17 cellular contexts compared by ENCODE assay signal in the genomic region with DNA sequence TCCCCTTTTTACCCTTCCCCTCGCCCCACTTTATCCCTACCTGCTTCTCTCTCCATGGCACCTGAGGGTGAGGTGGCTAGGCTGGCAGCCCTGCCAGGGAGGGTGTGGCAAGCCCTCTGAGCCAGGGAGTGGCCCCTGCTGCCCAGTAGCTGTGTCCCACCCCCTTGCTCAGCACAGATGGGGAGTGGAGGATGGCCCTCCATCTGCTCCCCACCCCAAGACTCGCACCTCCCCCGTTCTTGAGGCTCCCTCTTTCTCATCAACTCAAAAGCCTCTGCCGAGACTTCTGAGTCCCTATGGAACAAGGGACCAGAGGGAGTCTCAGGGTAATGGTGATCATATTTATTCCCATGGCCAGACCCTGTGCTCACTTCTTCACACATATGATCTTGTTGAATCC. TPM values are rescaled to one million over a fixed set of nuclear protein-coding genes. Genes with fewer than 3 reads are reported as not detected.
A peak's percentile ranks its signal among the peaks of the same experiment; 100 is the strongest.
DNase-seq lines count a peak whose midpoint lies in the region; ATAC-seq and TF ChIP-seq lines count a peak whose summit lies in the region.
"Had no signal": no experiment of that assay in that cellular context is flagged by ENCODE, and none has a peak within 500 bp of the region (broad histone marks: within the 10 kb centered on the region; RNA-seq: fewer than 3 reads in every experiment).

No MANE protein-coding gene starts in this region.

- CTCF ChIA-PET in Caco-2 (lab: Charles Lee) = no interaction called here
- CTCF ChIA-PET in WTC11 (lab: Charles Lee) = interaction anchor here (2.3 kb wide), 1 partner anchor 19 kb away, joined by 8 read pairs; no protein-coding TSS in a partner anchor

- no TSS peak for BruUV-seq in Caco-2 (replicated peaks; lab: Mats Ljungman, UMichigan)

- H3K4me1 Mint-ChIP-seq in Caco-2 (ENCODE audit: low read depth, unreplicated experiment) (peaks cover 22% of the 10 kb centered on the region), WTC11 (peaks cover 26% of the 10 kb centered on the region), glutamatergic neuron (ENCODE audit: low read depth, unreplicated experiment) (peaks cover 21% of the 10 kb centered on the region)

- peaks cover 15% of the 10 kb centered on the region for H3K4me1 ChIP-seq in Caco-2

- H3K27me3 Mint-ChIP-seq in Caco-2 (ENCODE audit: insufficient read depth, unreplicated experiment) (peaks cover 6% of the 10 kb centered on the region), WTC11 (ENCODE audit: low read depth) (peaks cover 39% of the 10 kb centered on the region), glutamatergic neuron (ENCODE audit: unreplicated experiment) (peaks cover 27% of the 10 kb centered on the region)

- H3K36me3 Mint-ChIP-seq in Caco-2 (ENCODE audit: insufficient read depth, unreplicated experiment) (peaks cover 24% of the 10 kb centered on the region), WTC11 (no peaks in the 10 kb centered on the region), glutamatergic neuron (ENCODE audit: unreplicated experiment) (no peaks in the 10 kb centered on the region)

- no peaks in the 10 kb centered on the region for H3K36me3 ChIP-seq in Caco-2 (ENCODE audit: control insufficient read depth, insufficient read depth, low read length)

- H3K27ac Mint-ChIP-seq in Caco-2 (ENCODE audit: unreplicated experiment) (no peak overlapping the region), WTC11 (no peak overlapping the region), glutamatergic neuron (ENCODE audit: unreplicated experiment) (no peak overlapping the region)

- TF ChIP-seq CTCF in Caco-2 (IDR thresholded peaks at IDR 0.05; ENCODE audit: insufficient read depth in 1 of 2, low read depth in 1 of 2, low read length in 1 of 2, severe bottlenecking in 1 of 2, unreplicated experiment in 1 of 2) (no peak), WTC11 (IDR thresholded peaks at IDR 0.05) (no peak), glutamatergic neuron (IDR thresholded peaks at IDR 0.05; ENCODE audit: partially characterized antibody, unreplicated experiment) (no peak), retinal pigment epithelial cell (conservative IDR thresholded peaks at IDR 0.05; ENCODE audit: low read depth, low read length) (no peak)

- H3K9me3 ChIP-seq in Caco-2 = no peaks in the 10 kb centered on the region

- no peaks in the 10 kb centered on the region; the same call in 1 of the 2 replicates for H3K27me3 ChIP-seq in Caco-2 (replicated peaks; ENCODE audit: control insufficient read depth, insufficient read depth, low read length)

- H3K4me3 Mint-ChIP-seq in Caco-2 (ENCODE audit: unreplicated experiment) (peak overlapping the region; percentile 41), WTC11 (peak overlapping the region; percentile 37; the same call in 1 of the 2 replicates), glutamatergic neuron (ENCODE audit: unreplicated experiment) (peak overlapping the region; percentile 55)

- ATAC-seq in WTC11 = no peak
- ATAC-seq: Panc1, Right ventricle myocardium inferior had no signal

- H3K9me3 Mint-ChIP-seq in Caco-2 (ENCODE audit: unreplicated experiment) = no peaks in the 10 kb centered on the region
- no peaks in the 10 kb centered on the region for H3K9me3 Mint-ChIP-seq in WTC11
- H3K9me3 Mint-ChIP-seq in glutamatergic neuron (ENCODE audit: unreplicated experiment) = peaks cover 24% of the 10 kb centered on the region
- H3K9me3 Mint-ChIP-seq: CD4-positive, alpha-beta memory T cell; IgD-negative memory B cell had no signal

- intact Hi-C loops in Caco-2 (cut with micrococcal nuclease; ENCODE audit: unreplicated experiment) = no loop called here

- peak in 1 of 2 experiments; percentile 32 for DNase-seq in Caco-2
- DNase-seq in WTC11 (ENCODE audit: low spot score) = no peak
- DNase-seq in glutamatergic neuron = no peak
- no peak for DNase-seq in retinal pigment epithelial cell (ENCODE audit: low read depth)
- no peak for DNase-seq in NCI-H2029 treated with DMSO at 0.1 percent for 48 hours (lab: John Stamatoyannopoulos, UW)
- DNase-seq in activated effector memory CD4-positive, alpha-beta T cell treated with Interleukin-2 at 50 U/mL for 16 hours = no peak
- no peak for DNase-seq in stimulated activated CD4-positive, alpha-beta T cell treated with anti-CD3 and anti-CD28 coated beads, Interleukin-2, amount 100 ng/mL, for 24 hours
- DNase-seq: AML-193; CD4-positive, alpha-beta memory T cell; DMS79 treated with DMSO at 0.1 percent for 48 hours; HCEC 1CT; NCI-H2029; NCI-H510A treated with DMSO at 0.1 percent for 48 hours had no signal

- H3K4me3 ChIP-seq in Caco-2 (ENCODE audit: low read depth, low read length) (no peak overlapping the region), retinal pigment epithelial cell (ENCODE audit: low read length) (peak overlapping the region; percentile 87)

- POLR2A ChIA-PET in Caco-2 (lab: Charles Lee) (no interaction called here), WTC11 (lab: Charles Lee) (no interaction called here)

TF ChIP-seq in WTC11, 78 proteins besides CTCF, POLR2A, EP300 and RAD21:
- TF ChIP-seq, protein P1, sequence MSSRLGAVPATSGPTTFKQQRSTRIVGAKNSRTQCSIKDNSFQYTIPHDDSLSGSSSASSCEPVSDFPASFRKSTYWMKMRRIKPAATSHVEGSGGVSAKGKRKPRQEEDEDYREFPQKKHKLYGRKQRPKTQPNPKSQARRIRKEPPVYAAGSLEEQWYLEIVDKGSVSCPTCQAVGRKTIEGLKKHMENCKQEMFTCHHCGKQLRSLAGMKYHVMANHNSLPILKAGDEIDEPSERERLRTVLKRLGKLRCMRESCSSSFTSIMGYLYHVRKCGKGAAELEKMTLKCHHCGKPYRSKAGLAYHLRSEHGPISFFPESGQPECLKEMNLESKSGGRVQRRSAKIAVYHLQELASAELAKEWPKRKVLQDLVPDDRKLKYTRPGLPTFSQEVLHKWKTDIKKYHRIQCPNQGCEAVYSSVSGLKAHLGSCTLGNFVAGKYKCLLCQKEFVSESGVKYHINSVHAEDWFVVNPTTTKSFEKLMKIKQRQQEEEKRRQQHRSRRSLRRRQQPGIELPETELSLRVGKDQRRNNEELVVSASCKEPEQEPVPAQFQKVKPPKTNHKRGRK (CRISPR knock-in tag; IDR thresholded peaks at IDR 0.05; ENCODE audit: borderline replicate concordance) = no peak
- TF ChIP-seq SMAD4 (CRISPR knock-in tag; IDR thresholded peaks at IDR 0.05) = no peak
- no peak for TF ChIP-seq SOX15 (CRISPR knock-in tag; IDR thresholded peaks at IDR 0.05)
- TF ChIP-seq CBFB (CRISPR knock-in tag; IDR thresholded peaks at IDR 0.05; ENCODE audit: low read depth) = no peak
- no peak for TF ChIP-seq ATF1 (CRISPR knock-in tag; IDR thresholded peaks at IDR 0.05)
- TF ChIP-seq GABPB1 (CRISPR knock-in tag; IDR thresholded peaks at IDR 0.05) = no peak
- TF ChIP-seq NFATC4 (CRISPR knock-in tag; IDR thresholded peaks at IDR 0.05) = no peak
- no peak for TF ChIP-seq NR3C1 (CRISPR knock-in tag; conservative IDR thresholded peaks at IDR 0.05; ENCODE audit: low read depth)
- no peak for TF ChIP-seq NFE2L1 (CRISPR knock-in tag; IDR thresholded peaks at IDR 0.05)
- TF ChIP-seq, protein P2, sequence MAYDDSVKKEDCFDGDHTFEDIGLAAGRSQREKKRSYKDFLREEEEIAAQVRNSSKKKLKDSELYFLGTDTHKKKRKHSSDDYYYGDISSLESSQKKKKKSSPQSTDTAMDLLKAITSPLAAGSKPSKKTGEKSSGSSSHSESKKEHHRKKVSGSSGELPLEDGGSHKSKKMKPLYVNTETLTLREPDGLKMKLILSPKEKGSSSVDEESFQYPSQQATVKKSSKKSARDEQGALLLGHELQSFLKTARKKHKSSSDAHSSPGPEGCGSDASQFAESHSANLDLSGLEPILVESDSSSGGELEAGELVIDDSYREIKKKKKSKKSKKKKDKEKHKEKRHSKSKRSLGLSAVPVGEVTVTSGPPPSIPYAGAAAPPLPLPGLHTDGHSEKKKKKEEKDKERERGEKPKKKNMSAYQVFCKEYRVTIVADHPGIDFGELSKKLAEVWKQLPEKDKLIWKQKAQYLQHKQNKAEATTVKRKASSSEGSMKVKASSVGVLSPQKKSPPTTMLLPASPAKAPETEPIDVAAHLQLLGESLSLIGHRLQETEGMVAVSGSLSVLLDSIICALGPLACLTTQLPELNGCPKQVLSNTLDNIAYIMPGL (CRISPR knock-in tag; IDR thresholded peaks at IDR 0.05) = no peak
- TF ChIP-seq TCF7 (CRISPR knock-in tag; IDR thresholded peaks at IDR 0.05; ENCODE audit: low read depth) = no peak
- TF ChIP-seq GRHL2 (CRISPR knock-in tag; IDR thresholded peaks at IDR 0.05; ENCODE audit: insufficient replicate concordance, severe bottlenecking) = no peak

RNA-seq across cellular contexts. Expression of a gene that starts 1.7 kb away (rescaled TPM):
- total RNA-seq in Caco-2 (2022) (0.68 and 0.88 TPM in 2 replicates), WTC11 (2021) (2.2 to 2.3 TPM (median 2.3 TPM) in 3 replicates), glutamatergic neuron (ENCODE audit: unreplicated experiment) (19.2 TPM)
- total RNA-seq: CD4-positive, alpha-beta memory T cell had no signal

RNA-seq across cellular contexts. Expression of a gene that starts 4.4 kb away (rescaled TPM):
- 140 and 159 TPM in 2 replicates for total RNA-seq in Caco-2 (2022)
- total RNA-seq in WTC11 (2021) = 86.0 to 86.9 TPM (median 86.4 TPM) in 3 replicates
- 115 TPM for total RNA-seq in glutamatergic neuron (ENCODE audit: unreplicated experiment)

RNA-seq across cellular contexts. Expression of a gene that starts 15.4 kb away (rescaled TPM):
- total RNA-seq in Caco-2 (2022) (4.9 and 6.1 TPM in 2 replicates), WTC11 (2021) (12.2 to 12.9 TPM (median 12.2 TPM) in 3 replicates), glutamatergic neuron (ENCODE audit: unreplicated experiment) (61.3 TPM)
- total RNA-seq: Right ventricle myocardium inferior had no signal

RNA-seq across cellular contexts. Expression of a gene that starts 23.5 kb away (rescaled TPM):
- total RNA-seq in Caco-2 (2022) = 0.27 TPM in 1 of 2 replicates, not detected in the other
- total RNA-seq in WTC11 (2021) = 2.6 to 2.8 TPM (median 2.7 TPM) in 3 replicates
- total RNA-seq in glutamatergic neuron (ENCODE audit: unreplicated experiment) = 11.4 TPM
- total RNA-seq: HT-29 had no signal

RNA-seq across cellular contexts. Expression of a gene that starts 24.9 kb away (rescaled TPM):
- 128 and 132 TPM in 2 replicates for total RNA-seq in Caco-2 (2022)
- total RNA-seq in WTC11 (2021) = 125 to 134 TPM (median 130 TPM) in 3 replicates
- total RNA-seq in glutamatergic neuron (ENCODE audit: unreplicated experiment) = 85.4 TPM
